22 cellular contexts compared by ENCODE assay signal in genomic region chr2:241137276-241138190, GRCh38.
"Had no signal": no experiment of that assay in that cellular context is flagged by ENCODE, and none has a peak within 500 bp of the region (broad histone marks: within the 10 kb centered on the region; RNA-seq: fewer than 3 reads in every experiment).

No MANE protein-coding gene starts in this region.

- H3K4me3 ChIP-seq: colonic mucosa, esophagus squamous epithelium, gastroesophageal sphincter, left lung, lung, neural progenitor cell, pancreas, psoas muscle, smooth muscle cell had no signal

- H3K27me3 Mint-ChIP-seq: natural killer cell treated with Interleukin-12 subunit alpha and Interleukin-12 subunit beta and Interleukin-15 and Interleukin-18, amount 100 ng/mL, for 72 hours; stimulated activated naive CD8-positive, alpha-beta T cell treated with anti-CD3 and anti-CD28 coated beads, Interleukin-15, Interleukin-2, amounts not matched to agents 100 ng/mL and 50 ng/mL, for 24 hours had no signal

- H3K27me3 ChIP-seq: colonic mucosa, esophagus squamous epithelium, gastroesophageal sphincter, left lung, neural progenitor cell, pancreas had no signal

- H3K36me3 Mint-ChIP-seq: natural killer cell treated with Interleukin-12 subunit alpha and Interleukin-12 subunit beta and Interleukin-15 and Interleukin-18, amount 100 ng/mL, for 72 hours had no signal

- H3K27ac ChIP-seq: colonic mucosa, esophagus squamous epithelium, gastroesophageal sphincter, left lung, neural progenitor cell, pancreas, psoas muscle had no signal

- H3K9me3 Mint-ChIP-seq: natural killer cell treated with Interleukin-12 subunit alpha and Interleukin-12 subunit beta and Interleukin-15 and Interleukin-18, amount 100 ng/mL, for 72 hours; neural progenitor cell; stimulated activated naive CD8-positive, alpha-beta T cell treated with anti-CD3 and anti-CD28 coated beads, Interleukin-15, Interleukin-2, amounts not matched to agents 100 ng/mL and 50 ng/mL, for 24 hours had no signal

- ATAC-seq: gastroesophageal sphincter, left lung, pancreas, psoas muscle had no signal

- H3K9me3 ChIP-seq: colonic mucosa, esophagus squamous epithelium, gastroesophageal sphincter, left lung, pancreas, psoas muscle had no signal

- H3K4me1 ChIP-seq: colonic mucosa, gastroesophageal sphincter, left lung, neural progenitor cell, pancreas, psoas muscle had no signal

- H3K36me3 ChIP-seq: colonic mucosa, neural progenitor cell, pancreas had no signal

- H3K27ac Mint-ChIP-seq: neural progenitor cell; stimulated activated naive CD8-positive, alpha-beta T cell treated with anti-CD3 and anti-CD28 coated beads, Interleukin-15, Interleukin-2, amounts not matched to agents 100 ng/mL and 50 ng/mL, for 24 hours had no signal

- DNase-seq: cerebellar nuclear complex; colonic mucosa; dermis blood vessel endothelial cell; esophagus squamous epithelium; foreskin fibroblast; glutamatergic neuron; islet precursor cell; mesenchymal stem cell; midbrain; nucleus accumbens; retina; stimulated activated CD4-positive, alpha-beta T cell treated with anti-CD3 and anti-CD28 coated beads, Interleukin-2, amount 100 ng/mL, for 48 hours; trophoblast cell had no signal

- H3K4me3 Mint-ChIP-seq: natural killer cell treated with Interleukin-12 subunit alpha and Interleukin-12 subunit beta and Interleukin-15 and Interleukin-18, amount 100 ng/mL, for 72 hours; neural progenitor cell; stimulated activated naive CD8-positive, alpha-beta T cell treated with anti-CD3 and anti-CD28 coated beads, Interleukin-15, Interleukin-2, amounts not matched to agents 100 ng/mL and 50 ng/mL, for 24 hours had no signal
